In genomic region chr9:121184463-121184862, GRCh38 we compare ENCODE assay signal across 2 cellular contexts.
TF ChIP-seq lines count a peak whose summit lies in the region.

No MANE protein-coding gene starts in this region.

TF ChIP-seq in GM23338, 12 proteins besides CTCF, POLR2A, EP300 and RAD21:
- no peak for TF ChIP-seq ZNF331 (CRISPR knock-in tag; IDR thresholded peaks at IDR 0.05; ENCODE audit: low read depth)
- no peak for TF ChIP-seq NANOG (IDR thresholded peaks at IDR 0.05; ENCODE audit: borderline replicate concordance)

TF ChIP-seq in K562, 482 proteins besides CTCF, POLR2A, EP300 and RAD21 (continued from another document):
- TF ChIP-seq POLR3A (IDR thresholded peaks at IDR 0.05; ENCODE audit: borderline replicate concordance, extremely low read depth, insufficient read depth, insufficient read length), result no peak
